1 cellular context compared by ENCODE assay signal in genomic region chr1:109281680-109282496, GRCh38.
TF ChIP-seq lines count a peak whose summit lies in the region.

No MANE protein-coding gene starts in this region.

TF ChIP-seq in endothelial cell of umbilical vein, 7 proteins besides CTCF, POLR2A, EP300 and RAD21 (continued from another document):
- no peak for TF ChIP-seq MAX (IDR thresholded peaks at IDR 0.05; ENCODE audit: insufficient read depth, insufficient read length)
- TF ChIP-seq MYC (IDR thresholded peaks at IDR 0.05; ENCODE audit: low read depth, low read length): no peak
- no peak for TF ChIP-seq POLR2AphosphoS5 (IDR thresholded peaks at IDR 0.05; ENCODE audit: insufficient read depth, low read depth, low read length)
